In genomic region chr4:176002007-176002623, GRCh38 we compare ENCODE assay signal across 8 cellular contexts.
DNase-seq lines count a peak whose midpoint lies in the region; ATAC-seq and TF ChIP-seq lines count a peak whose summit lies in the region.

No MANE protein-coding gene starts in this region.

- no peak for TF ChIP-seq POLR2A in upper lobe of left lung (IDR thresholded peaks at IDR 0.05)

- no peak for ATAC-seq in Right ventricle myocardium inferior
- ATAC-seq in HG02759 (IDR thresholded peaks at IDR 0.05; ENCODE audit: unreplicated experiment), result peak; percentile 80
- peak; percentile 79 to 86 for ATAC-seq in upper lobe of left lung (ENCODE audit: low FRiP score in 2 of 2)

- no peak overlapping the region for H3K27ac ChIP-seq in cardiac muscle cell
- H3K27ac ChIP-seq in mesodermal cell (ENCODE audit: low read depth, low read length, severe bottlenecking), result no peak overlapping the region
- H3K27ac ChIP-seq in upper lobe of left lung, result peak overlapping the region in 3 of 4 donors; percentile 45 to 72 (median 60)

- intact Hi-C loops in Right ventricle myocardium inferior (cut with DNase I), result no loop called here

- 0% methylated on average over 30 to 39 of the region's 44 CpGs for WGBS in mesodermal cell (ENCODE audit: insufficient coverage in 2 of 2), 2 experiments
- WGBS in upper lobe of left lung, 2 donors, result 0 to 1% methylated on average over 18 to 43 of the region's 44 CpGs

- H3K36me3 ChIP-seq in cardiac muscle cell, result no peaks in the 10 kb centered on the region
- no peaks in the 10 kb centered on the region for H3K36me3 ChIP-seq in mesodermal cell (ENCODE audit: control insufficient read depth, insufficient read depth, low read length)
- no peaks in the 10 kb centered on the region for H3K36me3 ChIP-seq in upper lobe of left lung

- peak in 1 of 2 donors; percentile 78 for DNase-seq in cardiac muscle cell (ENCODE audit: low read depth in 1 of 2, low spot score in 1 of 2)
- DNase-seq in Right ventricle myocardium inferior (ENCODE audit: missing footprints), result no peak
- peak; percentile 23 for DNase-seq in OCI-M1 (lab: John Stamatoyannopoulos, UW)
- DNase-seq in cortex of kidney (lab: John Stamatoyannopoulos, UW), result peak; percentile 3
- peak; percentile 66 to 88 for DNase-seq in upper lobe of left lung
- no peak for DNase-seq in NCI-H2171 (lab: John Stamatoyannopoulos, UW)

- H3K4me3 ChIP-seq in cardiac muscle cell, result peak overlapping the region; percentile 63
- H3K4me3 ChIP-seq in mesodermal cell (ENCODE audit: extremely low read depth, insufficient read depth, low read length, poor library complexity, severe bottlenecking), result peak overlapping the region; percentile 53
- H3K4me3 ChIP-seq in upper lobe of left lung, result peak overlapping the region; percentile 22 to 65 (median 51)

- TF ChIP-seq CTCF in cardiac muscle cell (IDR thresholded peaks at IDR 0.05; ENCODE audit: low read depth, low read length), result no peak
- no peak for TF ChIP-seq CTCF in upper lobe of left lung (IDR thresholded peaks at IDR 0.05)

- H3K9me3 ChIP-seq in cardiac muscle cell (ENCODE audit: low read depth), result no peaks in the 10 kb centered on the region
- no peaks in the 10 kb centered on the region for H3K9me3 ChIP-seq in mesodermal cell (ENCODE audit: control insufficient read depth, low read length)
- H3K9me3 ChIP-seq in upper lobe of left lung, result no peaks in the 10 kb centered on the region

- no peak for TF ChIP-seq EP300 in upper lobe of left lung (IDR thresholded peaks at IDR 0.05)

- peaks cover 16% of the 10 kb centered on the region for H3K27me3 ChIP-seq in cardiac muscle cell
- H3K27me3 ChIP-seq in upper lobe of left lung, result no peaks in the 10 kb centered on the region

- no peaks in the 10 kb centered on the region for H3K4me1 ChIP-seq in cardiac muscle cell (ENCODE audit: low read depth)
- no peaks in the 10 kb centered on the region for H3K4me1 ChIP-seq in mesodermal cell (ENCODE audit: control insufficient read depth, insufficient read depth, low read length, poor library complexity, severe bottlenecking)
- peaks cover 8 to 18% (median 15%) of the 10 kb centered on the region in 4 donors for H3K4me1 ChIP-seq in upper lobe of left lung

Comparison
In these comparisons a context has a peak if more than half of its experiments do, and no peak if none do; other contexts are left out.
1. DNase-seq: peak in OCI-M1 (single experiment), cortex of kidney (single experiment) and upper lobe of left lung (2 of 2); none in Right ventricle myocardium inferior (single experiment) and NCI-H2171 (single experiment).
2. H3K27ac ChIP-seq: peak in upper lobe of left lung (3 of 4); none in cardiac muscle cell (single experiment) and mesodermal cell (single experiment).
3. Peak in every context shown above with its lines, with median percentiles within 50 percentile points of each other: H3K4me3 ChIP-seq.